Comparison of ENCODE assay signal across 19 cellular contexts in genomic region chrX:133661962-133662839, GRCh38.
"Had no signal": no experiment of that assay in that cellular context is flagged by ENCODE, and none has a peak within 500 bp of the region (broad histone marks: within the 10 kb centered on the region; RNA-seq: fewer than 3 reads in every experiment).

No MANE protein-coding gene starts in this region.

- H3K9me3 ChIP-seq: esophagus muscularis mucosa, gastrocnemius medialis, left lung, tibial nerve, uterus had no signal

- H3K36me3 ChIP-seq: esophagus muscularis mucosa, gastrocnemius medialis, left lung, tibial nerve, uterus had no signal

- ATAC-seq: activated CD8-positive, alpha-beta T cell treated with anti-CD3 and anti-CD28 coated beads for 36 hours; gastrocnemius medialis; left lung; T-cell had no signal

- H3K4me3 ChIP-seq: esophagus muscularis mucosa, gastrocnemius medialis, left lung, tibial nerve, uterus had no signal

- H3K27ac ChIP-seq: esophagus muscularis mucosa, gastrocnemius medialis, left lung, tibial nerve had no signal

- H3K27me3 ChIP-seq: esophagus muscularis mucosa, gastrocnemius medialis, left lung, uterus had no signal

- H3K4me1 ChIP-seq: esophagus muscularis mucosa, gastrocnemius medialis, left lung, tibial nerve, uterus had no signal

- DNase-seq: activated CD4-positive, alpha-beta T cell treated with anti-CD3 and anti-CD28 coated beads, Interleukin-2, amount 10 ng/mL, durations not matched to agents 24 days and 14 days; activated CD8-positive, alpha-beta T cell treated with anti-CD3 and anti-CD28 coated beads for 36 hours; activated naive CD4-positive, alpha-beta T cell treated with anti-CD3 and anti-CD28 coated beads for 36 hours; activated T-cell treated with anti-CD3 and anti-CD28 coated beads, Interleukin-2, amount 50 U/mL, for 1 hour; anterior cingulate cortex; effector CD8-positive, alpha-beta T cell; gastrocnemius medialis; head of caudate nucleus; left lung; midbrain; retina; stimulated activated CD4-positive, alpha-beta T cell treated with anti-CD3 and anti-CD28 coated beads, Interleukin-12 subunit alpha, Interleukin-12 subunit beta, amount 100 ng/mL, for 4 hours; stimulated activated CD4-positive, alpha-beta T cell treated with anti-CD3 and anti-CD28 coated beads, Interleukin-1b, Interleukin-23, amount 100 ng/mL, for 48 hours; stimulated activated naive CD4-positive, alpha-beta T cell treated with Interleukin-2 at 50 U/mL for 16 hours; substantia nigra; T-cell; uterus had no signal
